30 cellular contexts compared by ENCODE assay signal in the genomic region with DNA sequence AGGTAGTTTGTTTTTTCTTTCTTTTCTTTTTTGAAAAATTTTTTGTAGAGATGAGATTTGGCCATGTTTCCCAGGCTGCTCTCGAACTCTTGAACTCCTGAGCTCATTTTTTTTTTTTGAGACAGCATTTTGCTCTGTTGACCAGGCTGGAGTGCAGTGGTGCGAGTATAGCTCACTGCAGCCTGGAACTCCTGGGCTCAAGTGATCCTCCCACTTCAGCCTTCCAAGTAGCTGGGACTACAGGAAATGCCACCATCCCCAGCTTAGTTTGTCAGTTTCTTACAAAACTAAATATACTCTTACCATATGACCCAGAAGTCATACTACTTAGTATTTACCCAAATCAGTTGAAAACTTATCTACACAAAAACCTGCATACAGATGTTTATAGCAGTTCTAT. TPM values are rescaled to one million over a fixed set of nuclear protein-coding genes. Genes with fewer than 3 reads are reported as not detected.
A peak's percentile ranks its signal among the peaks of the same experiment; 100 is the strongest.
DNase-seq lines count a peak whose midpoint lies in the region; ATAC-seq and TF ChIP-seq lines count a peak whose summit lies in the region.
"Had no signal": no experiment of that assay in that cellular context is flagged by ENCODE, and none has a peak within 500 bp of the region (broad histone marks: within the 10 kb centered on the region; RNA-seq: fewer than 3 reads in every experiment).

No MANE protein-coding gene starts in this region.

- no peaks in the 10 kb centered on the region for H4K20me1 ChIP-seq in osteoblast (ENCODE audit: insufficient read depth, low read length)

- ATAC-seq in heart left ventricle (peak in 1 of 4 donors; percentile 19), left ventricle myocardium superior (no peak), upper lobe of right lung (no peak), GM21786 (IDR thresholded peaks at IDR 0.05; ENCODE audit: unreplicated experiment) (no peak)
- ATAC-seq: gastroesophageal sphincter; HepG2; naive thymus-derived CD8-positive, alpha-beta T cell; stimulated activated effector memory CD8-positive, alpha-beta T cell treated with anti-CD3 and anti-CD28 coated beads, Interleukin-12 subunit alpha, Interleukin-12 subunit beta, amount 100 ng/mL, for 72 hours had no signal

- intact Hi-C loops in heart left ventricle (cut with DNase I) (loop anchor here in 8 of 10 donors (2.0 to 10.0 kb wide), 11 partner anchors 76 to 266 kb away; a partner anchor contains a TSS), left ventricle myocardium superior (cut with micrococcal nuclease) (loop anchor here (5.0 kb wide), 1 partner anchor 171 kb away; a partner anchor contains a TSS), upper lobe of right lung (cut with DNase I) (loop anchor here (5.0 to 10.0 kb wide), 2 partner anchors 73 to 171 kb away; a partner anchor contains a TSS)

- TF ChIP-seq CTCF in heart left ventricle (IDR thresholded peaks at IDR 0.05), result no peak
- TF ChIP-seq CTCF in coronary artery (IDR thresholded peaks at IDR 0.05), result no peak
- TF ChIP-seq CTCF in osteoblast (IDR thresholded peaks at IDR 0.05; ENCODE audit: extremely low read depth, low read depth, low read length), result no peak
- TF ChIP-seq CTCF in upper lobe of right lung (IDR thresholded peaks at IDR 0.05), result no peak

- no peak overlapping the region for H3K4me2 ChIP-seq in osteoblast (ENCODE audit: insufficient read depth, low read length)

- peaks cover 0 to 19% (median 2%) of the 10 kb centered on the region in 12 donors for H3K4me1 ChIP-seq in heart left ventricle
- peaks cover 12% of the 10 kb centered on the region for H3K4me1 ChIP-seq in osteoblast (ENCODE audit: insufficient read depth, low read length)
- H3K4me1 ChIP-seq in upper lobe of right lung, result no peaks in the 10 kb centered on the region
- H3K4me1 ChIP-seq: breast epithelium, colonic mucosa had no signal

- H3K27ac ChIP-seq in heart left ventricle (peak overlapping the region in 10 of 12 donors; percentile 25 to 75 (median 53)), coronary artery (peak overlapping the region in 1 of 2 donors; percentile 91), osteoblast (ENCODE audit: low read depth, low read length) (no peak overlapping the region), upper lobe of right lung (peak overlapping the region; percentile 32)
- H3K27ac ChIP-seq: colonic mucosa had no signal

- no peaks in the 10 kb centered on the region for H3K79me2 ChIP-seq in osteoblast (ENCODE audit: insufficient read depth, low read length)

- no peak for TF ChIP-seq POLR2A in heart left ventricle (IDR thresholded peaks at IDR 0.05)

- peak overlapping the region; percentile 10 for H2AFZ ChIP-seq in osteoblast (ENCODE audit: low read length)

- H3K36me3 ChIP-seq in heart left ventricle (no peaks in the 10 kb centered on the region), osteoblast (ENCODE audit: insufficient read depth, low read length) (no peaks in the 10 kb centered on the region), upper lobe of right lung (no peaks in the 10 kb centered on the region)
- H3K36me3 ChIP-seq: breast epithelium, colonic mucosa, gastroesophageal sphincter had no signal

- H3K27me3 ChIP-seq in heart left ventricle (no peaks in the 10 kb centered on the region), osteoblast (ENCODE audit: insufficient read depth, low read length) (no peaks in the 10 kb centered on the region), upper lobe of right lung (no peaks in the 10 kb centered on the region)
- H3K27me3 ChIP-seq: breast epithelium, colonic mucosa, gastroesophageal sphincter had no signal

- H3K9me3 ChIP-seq in heart left ventricle, result no peaks in the 10 kb centered on the region
- H3K9me3 ChIP-seq in osteoblast (ENCODE audit: low read depth, low read length), result no peaks in the 10 kb centered on the region
- H3K9me3 ChIP-seq in upper lobe of right lung, result no peaks in the 10 kb centered on the region
- H3K9me3 ChIP-seq: breast epithelium, colonic mucosa, gastroesophageal sphincter had no signal

- H3K4me3 ChIP-seq in heart left ventricle (no peak overlapping the region), coronary artery (peak overlapping the region; percentile 60), osteoblast (ENCODE audit: insufficient read depth, low read length) (no peak overlapping the region), upper lobe of right lung (no peak overlapping the region)
- H3K4me3 ChIP-seq: colonic mucosa, gastroesophageal sphincter had no signal

- DNase-seq in heart left ventricle (no peak), left ventricle myocardium superior (no peak), coronary artery (ENCODE audit: low spot score) (no peak), osteoblast (ENCODE audit: insufficient read length, low spot score, missing footprints) (no peak), upper lobe of right lung (no peak), DMS 273 treated with DMSO at 0.1 percent for 48 hours (lab: John Stamatoyannopoulos, UW) (no peak)
- DNase-seq in activated naive CD4-positive, alpha-beta T cell treated with Interleukin-2 at 50 U/mL for 16 hours, result no peak
- DNase-seq: 8988T; activated CD4-positive, alpha-beta T cell treated with anti-CD3 and anti-CD28 coated beads, Interleukin-2, amount 50 U/mL, for 48 hours; activated naive CD4-positive, alpha-beta T cell treated with anti-CD3 and anti-CD28 coated beads for 36 hours; CD4-positive, alpha-beta memory T cell; colonic mucosa; effector memory CD4-positive, alpha-beta T cell; hypothalamus; immature natural killer cell; naive thymus-derived CD8-positive, alpha-beta T cell; NCI-H1092 treated with DMSO at 0.1 percent for 48 hours; NCI-H1930; stimulated activated CD4-positive, alpha-beta T cell treated with anti-CD3 and anti-CD28 coated beads, Interleukin-12 subunit alpha, Interleukin-12 subunit beta, amount 100 ng/mL, for 4 hours; stimulated activated CD4-positive, alpha-beta T cell treated with anti-CD3 and anti-CD28 coated beads, Interleukin-4, amount 100 ng/mL, for 1 hour; T-helper 1 cell had no signal

- 45 to 59% (median 49%) methylated on average over 2 of the region's 2 CpGs for WGBS in heart left ventricle, 4 donors

RNA-seq across cellular contexts. Expression of a gene that starts 14.4 kb away (rescaled TPM):
- under 1 TPM in 1 of 9 donors, not detected in 8; 0.11 TPM for total RNA-seq in heart left ventricle
- polyA plus RNA-seq in heart left ventricle, result not detected
- not detected for total RNA-seq in left ventricle myocardium superior
- not detected in 2 replicates for total RNA-seq in osteoblast
- not detected for total RNA-seq in upper lobe of right lung
- total RNA-seq: breast epithelium; CD4-positive, alpha-beta memory T cell; colonic mucosa; H4; HepG2; omental fat pad; RPMI7951 had no signal
- polyA plus RNA-seq: CD4-positive, alpha-beta memory T cell; esophagus; HepG2; immature natural killer cell; naive thymus-derived CD8-positive, alpha-beta T cell had no signal
